In the genomic region with DNA sequence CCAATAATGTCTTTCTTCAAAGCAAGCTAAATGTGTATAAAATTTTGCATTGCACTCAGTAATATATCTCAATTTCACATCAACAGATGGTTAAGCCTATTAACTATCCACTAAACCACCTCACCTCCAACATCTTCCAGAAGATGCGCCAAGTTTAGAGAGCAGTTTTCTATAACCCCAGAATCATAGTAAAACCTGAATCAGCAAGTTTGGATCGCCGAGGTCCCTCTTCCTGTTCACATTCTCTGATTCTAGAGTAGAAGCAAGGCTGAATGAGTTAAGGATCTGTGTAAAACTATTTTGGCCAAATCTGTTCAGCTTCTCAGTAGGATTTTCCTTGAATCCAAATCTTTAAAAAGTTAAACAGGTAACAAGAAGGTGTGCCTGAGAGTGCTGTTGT, we compare ENCODE assay signal across 17 cellular contexts. TPM values are rescaled to one million over a fixed set of nuclear protein-coding genes. Genes with fewer than 3 reads are reported as not detected.
A peak's percentile ranks its signal among the peaks of the same experiment; 100 is the strongest.
DNase-seq lines count a peak whose midpoint lies in the region; ATAC-seq, FAIRE-seq and TF ChIP-seq lines count a peak whose summit lies in the region.
"Had no signal": no experiment of that assay in that cellular context is flagged by ENCODE, and none has a peak within 500 bp of the region (broad histone marks: within the 10 kb centered on the region; RNA-seq: fewer than 3 reads in every experiment).

No MANE protein-coding gene starts in this region.

- POLR2A ChIA-PET in HepG2 (lab: Yijun Ruan, JAX), result interaction anchor here (0.6 kb wide), 1 partner anchor 629 kb away, joined by 3 read pairs; no protein-coding TSS in a partner anchor

- FAIRE-seq in HepG2 (lab: Jason Lieb, UNC), result no peak

- ATAC-seq in HepG2 (no peak), right lobe of liver (no peak), HG02678 (IDR thresholded peaks at IDR 0.05; ENCODE audit: unreplicated experiment) (no peak), left lung (no peak)

- H3K4me3 ChIP-seq in HepG2 (replicated peaks in 1 of 3; ENCODE audit: insufficient read depth in 1 of 3, low read depth in 2 of 3, low read length in 3 of 3) (no peak overlapping the region), right lobe of liver (no peak overlapping the region), transverse colon (no peak overlapping the region), left lung (no peak overlapping the region)
- H3K4me3 ChIP-seq: right atrium auricular region had no signal

- no peak for TF ChIP-seq POLR2A in HepG2 (IDR thresholded peaks at IDR 0.05; ENCODE audit: insufficient read depth in 1 of 2, low read depth in 2 of 2, low read length in 2 of 2)
- no peak for TF ChIP-seq POLR2A in right lobe of liver (IDR thresholded peaks at IDR 0.05)
- no peak for TF ChIP-seq POLR2A in transverse colon (IDR thresholded peaks at IDR 0.05)

- CTCF ChIA-PET in HepG2 (lab: Yijun Ruan, JAX; ENCODE audit: low intra/inter-chr PET ratio, low total read pairs), result no interaction called here

- H3K9me3 ChIP-seq in HepG2 (ENCODE audit: low read length) (no peaks in the 10 kb centered on the region), right lobe of liver (no peaks in the 10 kb centered on the region), transverse colon (no peaks in the 10 kb centered on the region), left lung (no peaks in the 10 kb centered on the region)
- H3K9me3 ChIP-seq: right atrium auricular region had no signal

- TF ChIP-seq EP300 in HepG2 (IDR thresholded peaks at IDR 0.05; ENCODE audit: low read depth in 2 of 2, low read length in 2 of 2) (no peak), HepG2 (CRISPR knock-in tag; IDR thresholded peaks at IDR 0.05; ENCODE audit: borderline replicate concordance) (no peak), transverse colon (IDR thresholded peaks at IDR 0.05; ENCODE audit: low read depth) (no peak)

- no peak overlapping the region for H3K9ac ChIP-seq in HepG2 (ENCODE audit: insufficient read depth, low read depth, low read length)

- H3K4me3 Mint-ChIP-seq in IgD-negative memory B cell, result peak overlapping the region in 1 of 4 donors; percentile 93
- H3K4me3 Mint-ChIP-seq: activated CD4-positive, alpha-beta T cell treated with anti-CD3 and anti-CD28 coated beads, Interleukin-2, amount 10 ng/mL, durations not matched to agents 24 days and 14 days; activated naive CD4-positive, alpha-beta T cell treated with anti-CD3 and anti-CD28 coated beads, Interleukin-2, amount 10 ng/mL, durations not matched to agents 7 days and 5 days had no signal

- no peak for TF ChIP-seq RAD21 in HepG2 (CRISPR knock-in tag; IDR thresholded peaks at IDR 0.05)

- intact Hi-C loops in HepG2 (cut with micrococcal nuclease; ENCODE audit: unreplicated experiment) (loop anchor here (1.0 kb wide), 1 partner anchor 35 kb away; no protein-coding TSS in a partner anchor), right lobe of liver (cut with DNase I) (no loop called here), transverse colon (cut with DNase I; ENCODE audit: low total_unique reads) (no loop called here), left lung (cut with DNase I) (no loop called here)

- peaks cover 22 to 29% (median 27%) of the 10 kb centered on the region in 3 donors for H3K4me1 Mint-ChIP-seq in IgD-negative memory B cell

- 79% methylated on average over 3 of the region's 3 CpGs for WGBS in HepG2 (ENCODE audit: low lambda C conversion rate)
- WGBS in right lobe of liver (ENCODE audit: insufficient coverage, low coverage, low lambda C conversion rate, missing lambda C conversion rate), result 74% methylated on average over 3 of the region's 3 CpGs
- WGBS in transverse colon (ENCODE audit: low coverage in 1 of 2), 2 donors, result 90 to 96% methylated on average over 3 of the region's 3 CpGs

- H3K27me3 ChIP-seq in HepG2 (ENCODE audit: control insufficient read depth in 1 of 2, insufficient read depth in 2 of 2, low read length in 2 of 2) (peaks cover 0 to 3% of the 10 kb centered on the region in 2 experiments; a peak in 1 of 5 replicates), right lobe of liver (no peaks in the 10 kb centered on the region), transverse colon (no peaks in the 10 kb centered on the region), left lung (no peaks in the 10 kb centered on the region)
- H3K27me3 ChIP-seq: dorsolateral prefrontal cortex, right atrium auricular region had no signal

- H3K4me2 ChIP-seq in HepG2 (ENCODE audit: low read depth, low read length), result 0 out of 2 replicates have a peak overlapping the region, but pooled peaks have one; percentile 13

- peak overlapping the region; percentile 89 for H2AFZ ChIP-seq in HepG2 (ENCODE audit: low read length)

- H3K36me3 Mint-ChIP-seq in IgD-negative memory B cell, result no peaks in the 10 kb centered on the region

- no TSS peak for BruUV-seq in HepG2 (replicated peaks; lab: Mats Ljungman, UMichigan)

- in situ Hi-C loops in HepG2 (cut with HindIII; ENCODE audit: extremely low pct_ligation_motif_present, low pct_unique_long_range_greater_than_20kb) (no loop called here), transverse colon (cut with MboI; ENCODE audit: low pct_ligation_motif_present in 1 of 4, low pct_unique_long_range_greater_than_20kb in 1 of 4, low sequenced_read_pairs in 3 of 4) (no loop called here)

- peaks cover 24% of the 10 kb centered on the region for H3K4me1 ChIP-seq in HepG2 (ENCODE audit: insufficient read depth, low read length)
- peaks cover 0 to 18% (median 0%) of the 10 kb centered on the region in 4 donors for H3K4me1 ChIP-seq in right lobe of liver
- peaks cover 12 to 32% (median 17%) of the 10 kb centered on the region in 4 donors for H3K4me1 ChIP-seq in transverse colon
- peaks cover 8 to 30% of the 10 kb centered on the region in 2 donors for H3K4me1 ChIP-seq in left lung

- no peak for TF ChIP-seq CTCF in HepG2 (CRISPR knock-in tag; IDR thresholded peaks at IDR 0.05)
- TF ChIP-seq CTCF in right lobe of liver (IDR thresholded peaks at IDR 0.05), result no peak
- TF ChIP-seq CTCF in transverse colon (IDR thresholded peaks at IDR 0.05), result no peak
- TF ChIP-seq CTCF in left lung (IDR thresholded peaks at IDR 0.05), result no peak

- H3K27ac ChIP-seq in HepG2 (ENCODE audit: extremely low read length, insufficient read depth, low read length), result no peak overlapping the region
- no peak overlapping the region for H3K27ac ChIP-seq in right lobe of liver
- peak overlapping the region; percentile 54 for H3K27ac ChIP-seq in epithelial cell of prostate
- H3K27ac ChIP-seq in transverse colon, result no peak overlapping the region
- H3K27ac ChIP-seq in left lung, result no peak overlapping the region
- H3K27ac ChIP-seq: right atrium auricular region had no signal

- peak overlapping the region in 2 of 3 donors; percentile 12 to 96 for H3K27ac Mint-ChIP-seq in IgD-negative memory B cell
- H3K27ac Mint-ChIP-seq: activated CD4-positive, alpha-beta T cell treated with anti-CD3 and anti-CD28 coated beads, Interleukin-2, amount 10 ng/mL, durations not matched to agents 24 days and 14 days; activated naive CD4-positive, alpha-beta T cell treated with anti-CD3 and anti-CD28 coated beads, Interleukin-2, amount 10 ng/mL, durations not matched to agents 7 days and 5 days had no signal

- DNase-seq in HepG2 (ENCODE audit: low spot score), result no peak
- DNase-seq in right lobe of liver, result no peak
- DNase-seq in epithelial cell of prostate (ENCODE audit: low read depth, low spot score), result no peak
- no peak for DNase-seq in transverse colon
- DNase-seq in left lung, result no peak
- DNase-seq: activated CD4-positive, alpha-beta T cell treated with anti-CD3 and anti-CD28 coated beads, Interleukin-2, amount 10 ng/mL, durations not matched to agents 24 days and 14 days; activated CD8-positive, alpha-beta memory T cell treated with anti-CD3 and anti-CD28 coated beads, Interleukin-2, amount 50 U/mL, for 4 hours; activated naive CD4-positive, alpha-beta T cell treated with anti-CD3 and anti-CD28 coated beads, Interleukin-2, amount 10 ng/mL, durations not matched to agents 7 days and 5 days; caudate nucleus; COR-L47; dorsolateral prefrontal cortex; NCI-H1417; NCI-H510A; stimulated activated CD8-positive, alpha-beta memory T cell treated with anti-CD3 and anti-CD28 coated beads, Interleukin-4, amount 100 ng/mL, for 48 hours had no signal

- no peaks in the 10 kb centered on the region for H3K9me3 Mint-ChIP-seq in IgD-negative memory B cell
- H3K9me3 Mint-ChIP-seq: activated CD4-positive, alpha-beta T cell treated with anti-CD3 and anti-CD28 coated beads, Interleukin-2, amount 10 ng/mL, durations not matched to agents 24 days and 14 days; activated naive CD4-positive, alpha-beta T cell treated with anti-CD3 and anti-CD28 coated beads, Interleukin-2, amount 10 ng/mL, durations not matched to agents 7 days and 5 days had no signal

- H4K20me1 ChIP-seq in HepG2 (ENCODE audit: insufficient read depth, low read length), result no peaks in the 10 kb centered on the region

- H3K79me2 ChIP-seq in HepG2 (ENCODE audit: insufficient read depth, low read length), result peaks cover 14% of the 10 kb centered on the region

- no peaks in the 10 kb centered on the region for H3K27me3 Mint-ChIP-seq in IgD-negative memory B cell

- H3K36me3 ChIP-seq in HepG2 (replicated peaks in 1 of 2; ENCODE audit: control insufficient read depth in 1 of 2, insufficient read depth in 2 of 2, low read length in 2 of 2) (peaks cover 0 to 3% of the 10 kb centered on the region in 2 experiments; a peak in 2 of 5 replicates), right lobe of liver (no peaks in the 10 kb centered on the region), transverse colon (no peaks in the 10 kb centered on the region), left lung (no peaks in the 10 kb centered on the region)
- H3K36me3 ChIP-seq: right atrium auricular region had no signal

RNA-seq across cellular contexts. Expression of a gene that starts 1.4 kb away (rescaled TPM):
- total RNA-seq in HepG2 (2016; rRNA removed; fragmentation: Illumina TruSeq; extraction: Trizol) (61.0 and 78.6 TPM in 2 replicates), right lobe of liver (10 to 100 TPM; 16.3 to 26.1 (median 18.5) TPM), transverse colon (10 to 100 TPM; 16.8 to 35.2 (median 25.4) TPM), left lung (10 to 100 TPM; 39.7 to 54.5 TPM)
- total RNA-seq in HepG2 (2016; cell fraction: cytosol; rRNA removed; fragmentation: Illumina TruSeq; extraction: Trizol; ENCODE audit: low read depth), result 38.8 and 43.1 TPM in 2 replicates
- total RNA-seq in HepG2 (2016; cell fraction: insoluble cytoplasmic fraction; rRNA removed; fragmentation: Illumina TruSeq; extraction: Trizol), result 64.5 and 85.6 TPM in 2 replicates
- total RNA-seq in HepG2 (2016; cell fraction: membrane; rRNA removed; fragmentation: Illumina TruSeq; extraction: Trizol), result 77.6 and 81.1 TPM in 2 replicates
- total RNA-seq in HepG2 (2016; cell fraction: nucleus; rRNA removed; fragmentation: Illumina TruSeq; extraction: Trizol), result 47.5 and 51.0 TPM in 2 replicates
- polyA plus RNA-seq in HepG2 (2011; rRNA removed) (8.4 and 9.2 TPM in 2 replicates), IgD-negative memory B cell (139 TPM)
- polyA plus RNA-seq in HepG2 (2011; cell fraction: cytosol; rRNA removed), result 7.0 and 7.1 TPM in 2 replicates
- polyA plus RNA-seq in HepG2 (2011; cell fraction: nucleus; rRNA removed), result 5.9 and 9.7 TPM in 2 replicates
- polyA plus RNA-seq in HepG2 (2012), result 17.1 and 25.9 TPM in 2 replicates
- 32.1 and 37.9 TPM in 2 replicates for polyA plus RNA-seq in HepG2 (2016; cell fraction: cytosol; fragmentation: Illumina TruSeq; extraction: Trizol; ENCODE audit: low read depth)
- polyA plus RNA-seq in HepG2 (2016; cell fraction: insoluble cytoplasmic fraction; fragmentation: Illumina TruSeq; extraction: Trizol; ENCODE audit: low read depth), result 63.0 and 79.6 TPM in 2 replicates
- 49.1 and 53.4 TPM in 2 replicates for polyA plus RNA-seq in HepG2 (2016; cell fraction: membrane; fragmentation: Illumina TruSeq; extraction: Trizol; ENCODE audit: low read depth)
- polyA plus RNA-seq in HepG2 (2016; cell fraction: nucleus; fragmentation: Illumina TruSeq; extraction: Trizol; ENCODE audit: insufficient read depth, low read depth), result 37.6 and 38.1 TPM in 2 replicates
- 15.6 and 26.8 TPM in 2 replicates for polyA minus RNA-seq in HepG2 (2011; rRNA and poly(A)+ RNA removed; ENCODE audit: low replicate concordance)
- polyA minus RNA-seq in HepG2 (2011; cell fraction: cytosol; rRNA and poly(A)+ RNA removed), result 4.0 and 9.5 TPM in 2 replicates
- 53.0 and 53.5 TPM in 2 replicates for polyA minus RNA-seq in HepG2 (2011; cell fraction: nucleus; rRNA and poly(A)+ RNA removed)
